In genomic region chr12:57603758-57604453, GRCh38 we compare ENCODE assay signal across 8 cellular contexts. TPM values are rescaled to one million over a fixed set of nuclear protein-coding genes. Genes with fewer than 3 reads are reported as not detected.
DNase-seq lines count a peak whose midpoint lies in the region; ATAC-seq and TF ChIP-seq lines count a peak whose summit lies in the region.

No MANE protein-coding gene starts in this region.

- H3F3A ChIP-seq in smooth muscle cell (ENCODE audit: low read depth): peaks cover 13% of the 10 kb centered on the region

- H4K20me1 ChIP-seq in IMR-90 (ENCODE audit: insufficient read depth, low read length) (no peaks in the 10 kb centered on the region), smooth muscle cell (ENCODE audit: low read depth) (no peaks in the 10 kb centered on the region)

- H4K91ac ChIP-seq in IMR-90 (ENCODE audit: insufficient read depth, low read depth, low read length): peak overlapping the region; percentile 90

- TF ChIP-seq CTCF in BE2C (IDR thresholded peaks at IDR 0.05; ENCODE audit: low read depth, low read length) (no peak), IMR-90 (conservative IDR thresholded peaks at IDR 0.05; ENCODE audit: low read depth, low read length) (no peak), body of pancreas (IDR thresholded peaks at IDR 0.05) (no peak), smooth muscle cell (IDR thresholded peaks at IDR 0.05; ENCODE audit: borderline replicate concordance, insufficient read depth, poor library complexity, severe bottlenecking) (no peak)

- intact Hi-C loops in IMR-90 (cut with micrococcal nuclease): no loop called here
- intact Hi-C loops in body of pancreas (cut with DNase I): no loop called here

- peak overlapping the region; percentile 99; the same call in 1 of the 2 replicates for H3K23ac ChIP-seq in IMR-90 (ENCODE audit: low read depth, low read length)

- H2BK20ac ChIP-seq in IMR-90 (ENCODE audit: low read depth, low read length): no peak overlapping the region

- whole genome bisulfite sequencing in IMR-90 (ENCODE audit: extremely low coverage in 2 of 2, insufficient read length in 1 of 2), 2 experiments: no CpG with 5 or more reads among the region's 6 CpGs
- WGBS in body of pancreas, 2 donors: 23 to 24% methylated on average over 6 of the region's 6 CpGs
- WGBS in smooth muscle cell (ENCODE audit: low lambda C conversion rate): 28% methylated on average over 6 of the region's 6 CpGs

- TF ChIP-seq RAD21 in IMR-90 (IDR thresholded peaks at IDR 0.05; ENCODE audit: low read length): no peak

- ATAC-seq in IMR-90 (ENCODE audit: low read depth): peak; percentile 19; the same call in 1 of the 2 replicates
- ATAC-seq in body of pancreas: peak; percentile 43
- ATAC-seq in HG02678 (IDR thresholded peaks at IDR 0.05; ENCODE audit: unreplicated experiment): no peak

- no peak overlapping the region for H3K56ac ChIP-seq in IMR-90 (ENCODE audit: extremely low read depth, insufficient read depth, low read length)

- no TSS peak for BruUV-seq in IMR-90 (replicated peaks; lab: Mats Ljungman, UMichigan)

- peak overlapping the region; percentile 99; the same call in 1 of the 2 replicates for H3K18ac ChIP-seq in IMR-90 (ENCODE audit: low read depth, low read length)

- peak overlapping the region; percentile 95 for H3K4ac ChIP-seq in IMR-90 (ENCODE audit: low read depth, low read length)

- peaks cover 10% of the 10 kb centered on the region; the same call in 1 of the 2 replicates for H3K9me1 ChIP-seq in IMR-90 (ENCODE audit: insufficient read depth, low read length)

- in situ Hi-C loops in IMR-90 (cut with MboI; ENCODE audit: low sequenced_read_pairs): no loop called here

- dilution Hi-C loops in IMR-90 (cut with HindIII; ENCODE audit: low sequenced_read_pairs, unreplicated experiment): no loop called here

- peak overlapping the region; percentile 75 to 100 for H4K8ac ChIP-seq in IMR-90 (ENCODE audit: low read depth in 2 of 2, low read length in 2 of 2)

- H3K9me3 ChIP-seq in BE2C (no peaks in the 10 kb centered on the region), IMR-90 (ENCODE audit: control insufficient read depth, insufficient read depth, low read length) (no peaks in the 10 kb centered on the region), body of pancreas (no peaks in the 10 kb centered on the region), smooth muscle cell (replicated peaks; ENCODE audit: low read depth) (no peaks in the 10 kb centered on the region)

- H2BK15ac ChIP-seq in IMR-90 (ENCODE audit: low read depth, low read length): no peak overlapping the region

- H3K79me1 ChIP-seq in IMR-90 (ENCODE audit: low read depth in 1 of 2, low read length in 2 of 2): peaks cover 9 to 19% of the 10 kb centered on the region in 2 experiments

- H3K4me2 ChIP-seq in IMR-90 (ENCODE audit: low read depth, low read length): peak overlapping the region; percentile 99
- peak overlapping the region; percentile 100 for H3K4me2 ChIP-seq in smooth muscle cell

- H2BK120ac ChIP-seq in IMR-90 (ENCODE audit: low read depth, low read length): peak overlapping the region; percentile 92; the same call in 1 of the 2 replicates

- no peak for TF ChIP-seq POLR2A in IMR-90 (IDR thresholded peaks at IDR 0.05; ENCODE audit: low read depth, low read length)
- TF ChIP-seq POLR2A in body of pancreas (IDR thresholded peaks at IDR 0.05): peak in 1 of 3 donors; percentile 15

- H3K27ac ChIP-seq in IMR-90 (ENCODE audit: insufficient read depth, low read length): peak overlapping the region; percentile 85
- H3K27ac ChIP-seq in body of pancreas: peak overlapping the region; percentile 60 to 77 (median 66)
- H3K27ac ChIP-seq in smooth muscle cell (ENCODE audit: low read depth): peak overlapping the region; percentile 28

- no peak for DNase-seq in BE2C
- DNase-seq in IMR-90: peak; percentile 39
- DNase-seq in body of pancreas: peak in 3 of 4 donors; percentile 45 to 58 (median 47)
- DNase-seq in islet precursor cell: peak; percentile 85
- no peak for DNase-seq in smooth muscle cell (lab: John Stamatoyannopoulos, UW; ENCODE audit: unreplicated experiment)
- no peak for DNase-seq in NCI-H1092 (lab: John Stamatoyannopoulos, UW)
- DNase-seq in NCI-H2029 treated with DMSO at 0.1 percent for 48 hours (lab: John Stamatoyannopoulos, UW): no peak

- no peak overlapping the region for H2BK5ac ChIP-seq in IMR-90 (ENCODE audit: low read depth, low read length, poor library complexity, severe bottlenecking)

- POLR2A ChIA-PET in IMR-90 (lab: Charles Lee; ENCODE audit: unreplicated experiment): interaction anchor here (0.5 to 0.6 kb wide), 3 partner anchors 27 to 86 kb away, joined by 3 to 6 read pairs (median 5); no protein-coding TSS in a partner anchor

- peak overlapping the region; percentile 92 for H3K4me3 ChIP-seq in BE2C (ENCODE audit: low read depth, low read length)
- H3K4me3 ChIP-seq in IMR-90 (ENCODE audit: insufficient read depth, low read depth, low read length): peak overlapping the region; percentile 93
- peak overlapping the region; percentile 20 to 36 for H3K4me3 ChIP-seq in body of pancreas
- peak overlapping the region; percentile 89 for H3K4me3 ChIP-seq in smooth muscle cell

- no peaks in the 10 kb centered on the region for H3K27me3 ChIP-seq in BE2C
- H3K27me3 ChIP-seq in IMR-90 (ENCODE audit: control insufficient read depth, insufficient read depth, low read length): no peaks in the 10 kb centered on the region
- H3K27me3 ChIP-seq in body of pancreas: no peaks in the 10 kb centered on the region
- no peaks in the 10 kb centered on the region for H3K27me3 ChIP-seq in smooth muscle cell (ENCODE audit: low read depth)

- peak overlapping the region; percentile 99 for H2AFZ ChIP-seq in IMR-90 (replicated peaks; ENCODE audit: low read length, poor library complexity)
- H2AFZ ChIP-seq in smooth muscle cell (ENCODE audit: low read depth): peak overlapping the region; percentile 65

- no peaks in the 10 kb centered on the region for H3K79me2 ChIP-seq in smooth muscle cell (ENCODE audit: low read depth)

- H3K4me1 ChIP-seq in BE2C: peaks cover 7% of the 10 kb centered on the region; the same call in 1 of the 2 replicates
- H3K4me1 ChIP-seq in IMR-90 (ENCODE audit: control insufficient read depth, insufficient read depth, low read length): peaks cover 11% of the 10 kb centered on the region
- peaks cover 19% of the 10 kb centered on the region for H3K4me1 ChIP-seq in body of pancreas
- peaks cover 14% of the 10 kb centered on the region for H3K4me1 ChIP-seq in smooth muscle cell (ENCODE audit: low read depth)

- H2AK5ac ChIP-seq in IMR-90 (ENCODE audit: low read depth, low read length): peak overlapping the region; percentile 45; the same call in 1 of the 2 replicates

- peak overlapping the region; percentile 100 for H4K5ac ChIP-seq in IMR-90 (ENCODE audit: low read depth, low read length)

- H3K14ac ChIP-seq in IMR-90 (replicated peaks; ENCODE audit: low read depth, low read length): peak overlapping the region; percentile 99

- H3K9ac ChIP-seq in IMR-90 (ENCODE audit: low read depth, low read length) (peak overlapping the region; percentile 85), smooth muscle cell (ENCODE audit: low read depth) (peak overlapping the region; percentile 91)

- CTCF ChIA-PET in IMR-90 (lab: Yijun Ruan, JAX): interaction anchor here (0.6 kb wide), 1 partner anchor 72 kb away, joined by 3 read pairs; no protein-coding TSS in a partner anchor

- H3K36me3 ChIP-seq in BE2C (peaks cover 3% of the 10 kb centered on the region; the same call in 1 of the 2 replicates), IMR-90 (ENCODE audit: control insufficient read depth, insufficient read depth, low read length) (peaks cover 20% of the 10 kb centered on the region), body of pancreas (replicated peaks in 1 of 2; ENCODE audit: insufficient read depth in 1 of 2, low read depth in 2 of 2) (peaks cover 0 to 7% of the 10 kb centered on the region in 2 donors), smooth muscle cell (ENCODE audit: low read depth) (no peaks in the 10 kb centered on the region)

- H2AK9ac ChIP-seq in IMR-90 (replicated peaks; ENCODE audit: low read depth, low read length, poor library complexity): peak overlapping the region; percentile 89

RNA-seq across cellular contexts. Expression of gene DTX3, which starts 0.7 kb away (rescaled TPM):
- polyA plus RNA-seq in BE2C (2012; ENCODE audit: insufficient read depth, insufficient read length, low read depth): 178 TPM
- total RNA-seq in IMR-90 (2012; rRNA removed): 2.8 and 2.9 TPM in 2 replicates
- 13.1 and 14.6 TPM in 2 replicates for polyA plus RNA-seq in IMR-90 (2012; rRNA removed)
- 6.3 and 10.0 TPM in 2 replicates for polyA plus RNA-seq in IMR-90 (2012; cell fraction: cytosol; rRNA removed)
- polyA plus RNA-seq in IMR-90 (2012; cell fraction: nucleus; rRNA removed; ENCODE audit: low replicate concordance): 82.4 and 104 TPM in 2 replicates
- 10 to 100 TPM in 1 of 2 donors, 1 to 10 TPM in 1; 4.6 to 12.2 TPM for total RNA-seq in body of pancreas
- total RNA-seq in smooth muscle cell: 28.9 and 29.4 TPM in 2 replicates
- 43.0 and 48.2 TPM in 2 replicates for polyA plus RNA-seq in smooth muscle cell

RNA-seq across cellular contexts. Expression of gene ARHGEF25, which starts 7.3 kb away (rescaled TPM):
- polyA plus RNA-seq in BE2C (2012; ENCODE audit: insufficient read depth, insufficient read length, low read depth): 18.5 TPM
- 6.3 and 7.8 TPM in 2 replicates for total RNA-seq in IMR-90 (2012; rRNA removed)
- polyA plus RNA-seq in IMR-90 (2012; rRNA removed): 17.1 and 17.9 TPM in 2 replicates
- polyA plus RNA-seq in IMR-90 (2012; cell fraction: cytosol; rRNA removed): 10.7 and 11.9 TPM in 2 replicates
- 81.4 and 123 TPM in 2 replicates for polyA plus RNA-seq in IMR-90 (2012; cell fraction: nucleus; rRNA removed; ENCODE audit: low replicate concordance)
- total RNA-seq in body of pancreas: 10 to 100 TPM; 10.1 to 10.9 TPM
- 13.9 and 18.5 TPM in 2 replicates for total RNA-seq in smooth muscle cell
- 1.5 and 3.8 TPM in 2 replicates for polyA plus RNA-seq in smooth muscle cell

RNA-seq across cellular contexts. Expression of gene PIP4K2C, which starts 12.9 kb away (rescaled TPM):
- 37.0 TPM for polyA plus RNA-seq in BE2C (2012; ENCODE audit: insufficient read depth, insufficient read length, low read depth)
- total RNA-seq in IMR-90 (2012; rRNA removed) (12.5 and 14.4 TPM in 2 replicates), body of pancreas (10 to 100 TPM; 12.2 to 48.0 TPM), smooth muscle cell (39.5 and 53.8 TPM in 2 replicates)
- polyA plus RNA-seq in IMR-90 (2012; rRNA removed) (20.0 and 23.1 TPM in 2 replicates), smooth muscle cell (33.3 and 41.1 TPM in 2 replicates)
- polyA plus RNA-seq in IMR-90 (2012; cell fraction: cytosol; rRNA removed): 12.2 and 14.9 TPM in 2 replicates
- polyA plus RNA-seq in IMR-90 (2012; cell fraction: nucleus; rRNA removed; ENCODE audit: low replicate concordance): 6.3 and 18.0 TPM in 2 replicates

RNA-seq across cellular contexts. Expression of gene B4GALNT1, which starts 29.1 kb away (rescaled TPM):
- 17.6 TPM for polyA plus RNA-seq in BE2C (2012; ENCODE audit: insufficient read depth, insufficient read length, low read depth)
- 0.18 and 0.28 TPM in 2 replicates for total RNA-seq in IMR-90 (2012; rRNA removed)
- polyA plus RNA-seq in IMR-90 (2012; rRNA removed): 0.62 and 0.66 TPM in 2 replicates
- polyA plus RNA-seq in IMR-90 (2012; cell fraction: cytosol; rRNA removed): 0.55 and 1.9 TPM in 2 replicates
- 1.0 and 1.8 TPM in 2 replicates for polyA plus RNA-seq in IMR-90 (2012; cell fraction: nucleus; rRNA removed; ENCODE audit: low replicate concordance)
- total RNA-seq in body of pancreas: under 1 TPM in 1 of 2 donors, not detected in 1; 0.78 TPM
- 1.7 and 1.8 TPM in 2 replicates for total RNA-seq in smooth muscle cell
- 2.1 and 5.6 TPM in 2 replicates for polyA plus RNA-seq in smooth muscle cell

RNA-seq across cellular contexts. Expression of gene KIF5A, which starts 54.1 kb away (rescaled TPM):
- 27.5 TPM for polyA plus RNA-seq in BE2C (2012; ENCODE audit: insufficient read depth, insufficient read length, low read depth)
- under 0.01 and 0.18 TPM in 2 replicates for total RNA-seq in IMR-90 (2012; rRNA removed)
- 0.09 and 0.15 TPM in 2 replicates for polyA plus RNA-seq in IMR-90 (2012; rRNA removed)
- 0.03 and 0.10 TPM in 2 replicates for polyA plus RNA-seq in IMR-90 (2012; cell fraction: cytosol; rRNA removed)
- polyA plus RNA-seq in IMR-90 (2012; cell fraction: nucleus; rRNA removed; ENCODE audit: low replicate concordance): 0.48 and 1.3 TPM in 2 replicates
- 1 to 10 TPM in 1 of 2 donors, under 1 TPM in 1; 0.33 to 1.3 TPM for total RNA-seq in body of pancreas
- 2.2 and 2.8 TPM in 2 replicates for total RNA-seq in smooth muscle cell
- 0.34 and 0.53 TPM in 2 replicates for polyA plus RNA-seq in smooth muscle cell

Comparison
In these comparisons a context has a peak if more than half of its experiments do, and no peak if none do; other contexts are left out.
1. DNase-seq: peak in IMR-90 (single experiment), body of pancreas (3 of 4) and islet precursor cell (single experiment); none in BE2C (single experiment), smooth muscle cell (single experiment), NCI-H1092 (single experiment) and NCI-H2029 treated with DMSO at 0.1 percent for 48 hours (single experiment).
2. H3K4me3 ChIP-seq: peak in every context shown above with its lines; median percentile 93 in IMR-90; 92 in BE2C; 89 in smooth muscle cell; 28 in body of pancreas.
3. H3K27ac ChIP-seq: peak in every context shown above with its lines; median percentile 85 in IMR-90; 66 in body of pancreas; 28 in smooth muscle cell.